12 cellular contexts compared by ENCODE assay signal in genomic region chr3:183845608-183846288, GRCh38. TPM values are rescaled to one million over a fixed set of nuclear protein-coding genes. Genes with fewer than 3 reads are reported as not detected.
DNase-seq lines count a peak whose midpoint lies in the region; ATAC-seq and TF ChIP-seq lines count a peak whose summit lies in the region.
"Had no signal": no experiment of that assay in that cellular context is flagged by ENCODE, and none has a peak within 500 bp of the region (broad histone marks: within the 10 kb centered on the region; RNA-seq: fewer than 3 reads in every experiment).

No MANE protein-coding gene starts in this region.

- no peaks in the 10 kb centered on the region for H3K9me3 ChIP-seq in AG04450 (ENCODE audit: control insufficient read depth, insufficient read depth, low read length)
- H3K9me3 ChIP-seq in T-helper 17 cell (ENCODE audit: control insufficient read depth, low read length, poor library complexity, severe bottlenecking), result no peaks in the 10 kb centered on the region
- H3K9me3 ChIP-seq: BE2C, stomach had no signal

- POLR2A ChIA-PET in AG04450 (lab: Yijun Ruan, JAX), result no interaction called here

- no peak for ATAC-seq in T-helper 17 cell
- ATAC-seq in HG02610 (IDR thresholded peaks at IDR 0.05; ENCODE audit: unreplicated experiment), result no peak
- ATAC-seq in HG03571 (IDR thresholded peaks at IDR 0.05; ENCODE audit: unreplicated experiment), result no peak

- peaks cover 9% of the 10 kb centered on the region for H3K36me3 Mint-ChIP-seq in T-helper 17 cell (ENCODE audit: low read depth)
- H3K36me3 Mint-ChIP-seq in immature natural killer cell, result peaks cover 6 to 40% (median 27%) of the 10 kb centered on the region in 3 donors

- no peak for DNase-seq in AG04450 (ENCODE audit: low read depth, low spot score)
- peak; percentile 53 for DNase-seq in HT-29 (ENCODE audit: low spot score)
- DNase-seq in T-helper 17 cell, result no peak
- peak; percentile 72 for DNase-seq in islet precursor cell
- DNase-seq in NCI-H187 treated with DMSO at 0.1 percent for 48 hours (lab: John Stamatoyannopoulos, UW), result no peak
- no peak for DNase-seq in immature natural killer cell
- DNase-seq: BE2C, brain microvascular endothelial cell, NCI-H774, stomach had no signal

- H3K27ac Mint-ChIP-seq in T-helper 17 cell (peak overlapping the region; percentile 3), immature natural killer cell (no peak overlapping the region)

- H3K9me3 Mint-ChIP-seq in immature natural killer cell, result no peaks in the 10 kb centered on the region

- H3K4me1 Mint-ChIP-seq in T-helper 17 cell (peaks cover 4% of the 10 kb centered on the region), immature natural killer cell (peaks cover 0 to 11% of the 10 kb centered on the region in 2 donors)

- H3K27ac ChIP-seq in AG04450 (ENCODE audit: low read depth, low read length), result peak overlapping the region; percentile 33
- H3K27ac ChIP-seq: stomach had no signal

- CTCF ChIA-PET in AG04450 (lab: Charles Lee), result interaction anchor here (2.6 kb wide), 1 partner anchor 39 kb away, joined by 8 read pairs; the partner anchor contains the start of gene PARL

- no peaks in the 10 kb centered on the region for H3K27me3 ChIP-seq in AG04450 (ENCODE audit: control insufficient read depth, insufficient read depth, low read length)
- H3K27me3 ChIP-seq: BE2C, brain microvascular endothelial cell, stomach had no signal

- TF ChIP-seq CTCF in AG04450 (IDR thresholded peaks at IDR 0.05; ENCODE audit: low read depth, low read length), result no peak

- H3K27me3 Mint-ChIP-seq in T-helper 17 cell (no peaks in the 10 kb centered on the region), immature natural killer cell (ENCODE audit: low read depth in 3 of 3) (no peaks in the 10 kb centered on the region)

- no peak overlapping the region for H3K4me3 Mint-ChIP-seq in T-helper 17 cell
- no peak overlapping the region for H3K4me3 Mint-ChIP-seq in immature natural killer cell

- H3K4me3 ChIP-seq in AG04450 (ENCODE audit: low read depth, low read length), result no peak overlapping the region
- H3K4me3 ChIP-seq: stomach had no signal

RNA-seq across cellular contexts. Expression of gene MAP6D1, which starts 20.4 kb away (rescaled TPM):
- polyA plus RNA-seq in AG04450 (2011; rRNA removed), result 5.2 and 6.1 TPM in 2 replicates
- polyA minus RNA-seq in AG04450 (2011; rRNA and poly(A)+ RNA removed), result 0.78 and 1.7 TPM in 2 replicates
- total RNA-seq in HT-29 (2014; rRNA removed; shearing (Covaris generic)), result 5.4 and 10.4 TPM in 2 replicates
- 1 to 10 TPM in 1 of 2 donors, under 1 TPM in 1; 0.26 to 1.7 TPM for total RNA-seq in T-helper 17 cell
- polyA plus RNA-seq in immature natural killer cell, result not detected

RNA-seq across cellular contexts. Expression of gene PARL, which starts 38.9 kb away (rescaled TPM):
- polyA plus RNA-seq in AG04450 (2011; rRNA removed), result 45.9 and 46.2 TPM in 2 replicates
- polyA minus RNA-seq in AG04450 (2011; rRNA and poly(A)+ RNA removed), result 17.2 and 20.7 TPM in 2 replicates
- 45.2 and 45.9 TPM in 2 replicates for total RNA-seq in HT-29 (2014; rRNA removed; shearing (Covaris generic))
- 10 to 100 TPM; 36.6 to 38.3 TPM for total RNA-seq in T-helper 17 cell
- polyA plus RNA-seq in immature natural killer cell, result 100 to 1,000 TPM in 2 of 3 donors, 10 to 100 TPM in 1; 82.7 to 180 (median 120) TPM

Comparison
In these comparisons a context has a peak if more than half of its experiments do, and no peak if none do; other contexts are left out.
1. DNase-seq: peak in HT-29 (single experiment) and islet precursor cell (single experiment); none in AG04450 (single experiment), T-helper 17 cell (0 of 3), NCI-H187 treated with DMSO at 0.1 percent for 48 hours (single experiment) and immature natural killer cell (0 of 3).